1 cellular context compared by ENCODE assay signal in the genomic region with DNA sequence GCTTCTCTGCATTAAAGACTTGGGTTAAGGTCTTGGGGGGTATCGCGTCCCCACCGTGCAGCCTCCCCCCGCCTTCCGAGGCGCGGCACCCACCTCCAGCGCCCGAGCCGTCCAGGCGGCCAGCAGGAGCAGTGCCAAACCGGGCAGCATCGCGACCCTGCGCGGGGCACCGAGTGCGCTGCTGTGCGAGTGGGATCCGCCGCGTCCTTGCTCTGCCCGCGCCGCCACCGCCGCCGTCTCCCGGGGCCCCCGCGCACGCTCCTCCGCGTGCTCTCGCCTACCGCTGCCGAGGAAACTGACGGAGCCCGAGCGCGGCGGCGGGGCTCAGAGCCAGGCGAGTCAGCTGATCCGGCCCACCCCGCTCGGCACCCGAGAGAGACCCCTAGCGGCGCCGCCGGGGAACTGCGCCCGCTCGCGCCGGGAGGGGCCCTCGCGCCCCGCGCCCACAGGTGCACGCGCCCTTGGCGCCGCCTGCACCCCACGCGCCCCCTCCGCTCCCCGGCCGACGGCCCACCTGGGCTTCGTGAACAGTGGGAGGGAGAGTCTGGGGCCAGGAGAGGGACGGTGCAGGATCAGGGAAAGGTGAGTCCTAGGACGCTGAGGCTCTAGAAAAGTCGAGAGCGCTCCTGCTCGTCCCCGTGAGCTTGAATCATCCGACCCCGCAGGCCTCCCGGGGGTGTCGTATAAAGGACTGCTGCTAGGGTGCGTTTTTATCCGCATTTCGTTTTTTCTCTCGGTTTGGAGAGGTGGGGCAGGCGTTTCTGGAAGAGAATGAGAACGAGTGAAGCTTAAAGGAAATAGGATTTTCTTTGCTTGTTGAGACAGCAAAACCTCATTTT.
TF ChIP-seq lines count a peak whose summit lies in the region.

TSS of gene APP (minus strand) at position 300 of the 839 bp plus-strand sequence. CDS start at position 150, 150 bp downstream.

TF ChIP-seq in HepG2, 621 proteins besides CTCF, POLR2A, EP300 and RAD21 (continued from another document and continues in another):
- TF ChIP-seq ZSCAN21 (CRISPR knock-in tag; IDR thresholded peaks at IDR 0.05; ENCODE audit: borderline replicate concordance) (peak; percentile 76; the same call in 1 of the 2 replicates), GMEB2 (CRISPR knock-in tag; IDR thresholded peaks at IDR 0.05; ENCODE audit: low read depth) (no peak), ZNF790 (CRISPR knock-in tag; IDR thresholded peaks at IDR 0.05; ENCODE audit: borderline replicate concordance) (peak; percentile 40; the same call in 1 of the 2 replicates), MXD4 (CRISPR knock-in tag; IDR thresholded peaks at IDR 0.05) (0 out of 2 replicates have a peak, but pooled peaks have one; percentile 46), ZNF557 (CRISPR knock-in tag; IDR thresholded peaks at IDR 0.05) (no peak), MIER2 (CRISPR knock-in tag; IDR thresholded peaks at IDR 0.05) (no peak), FOXA3 (CRISPR knock-in tag; IDR thresholded peaks at IDR 0.05) (0 out of 2 replicates have a peak, but pooled peaks have one; percentile 18), PHF5A (CRISPR knock-in tag; IDR thresholded peaks at IDR 0.05; ENCODE audit: low read depth, unreplicated experiment) (no peak), AGO2 (optimal IDR thresholded peaks at IDR 0.05; ENCODE audit: low read depth, low read length) (no peak), MED1 (CRISPR knock-in tag; IDR thresholded peaks at IDR 0.05) (0 out of 2 replicates have a peak, but pooled peaks have one; percentile 44), POGK (CRISPR knock-in tag; conservative IDR thresholded peaks at IDR 0.05) (peak; percentile 66; the same call in 1 of the 2 replicates), SAP130 (CRISPR knock-in tag; IDR thresholded peaks at IDR 0.05; ENCODE audit: low read depth) (peak; percentile 74), YY1 (IDR thresholded peaks at IDR 0.05; ENCODE audit: insufficient read depth, insufficient replicate concordance, low read depth, low read length) (peak; percentile 33), KDM2A (CRISPR knock-in tag; IDR thresholded peaks at IDR 0.05; ENCODE audit: borderline replicate concordance, low read depth) (peak; percentile 79; the same call in 1 of the 2 replicates), NAIF1 (CRISPR knock-in tag; IDR thresholded peaks at IDR 0.05; ENCODE audit: borderline replicate concordance) (no peak), KLF12 (CRISPR knock-in tag; IDR thresholded peaks at IDR 0.05; ENCODE audit: borderline replicate concordance) (no peak), ZNF713 (CRISPR knock-in tag; IDR thresholded peaks at IDR 0.05) (0 out of 2 replicates have a peak, but pooled peaks have one; percentile 64), ATF3 (CRISPR knock-in tag; IDR thresholded peaks at IDR 0.05) (peak; percentile 21; the same call in 1 of the 2 replicates), IKZF5 (CRISPR knock-in tag; IDR thresholded peaks at IDR 0.05) (0 out of 2 replicates have a peak, but pooled peaks have one; percentile 18), GTF2F1 (IDR thresholded peaks at IDR 0.05; ENCODE audit: low read length) (no peak), MED8 (CRISPR knock-in tag; IDR thresholded peaks at IDR 0.05; ENCODE audit: insufficient replicate concordance) (peak; percentile 39), CCAR2 (optimal IDR thresholded peaks at IDR 0.05; ENCODE audit: low read depth, low read length) (no peak), NR2C2 (CRISPR knock-in tag; IDR thresholded peaks at IDR 0.05; ENCODE audit: borderline replicate concordance) (peak; percentile 32; the same call in 1 of the 2 replicates), GATAD1 (CRISPR knock-in tag; IDR thresholded peaks at IDR 0.05) (0 out of 2 replicates have a peak, but pooled peaks have one; percentile 19), NONO (IDR thresholded peaks at IDR 0.05) (no peak), NONO (CRISPR knock-in tag; conservative IDR thresholded peaks at IDR 0.05) (peak; percentile 66; the same call in 1 of the 2 replicates), YEATS4 (CRISPR knock-in tag; IDR thresholded peaks at IDR 0.05; ENCODE audit: borderline replicate concordance) (peak; percentile 75), U2AF1 (optimal IDR thresholded peaks at IDR 0.05; ENCODE audit: low read depth, low read length) (no peak), RBM22 (optimal IDR thresholded peaks at IDR 0.05; ENCODE audit: low read length) (no peak), ZNF451 (CRISPR knock-in tag; IDR thresholded peaks at IDR 0.05) (peak; percentile 60; the same call in 1 of the 2 replicates), ZNF30 (CRISPR knock-in tag; IDR thresholded peaks at IDR 0.05) (no peak), JUND (CRISPR knock-in tag; IDR thresholded peaks at IDR 0.05) (no peak), JUN (CRISPR knock-in tag; IDR thresholded peaks at IDR 0.05) (no peak), SALL1 (CRISPR knock-in tag; IDR thresholded peaks at IDR 0.05) (peak; percentile 76), ZBTB7B (CRISPR knock-in tag; IDR thresholded peaks at IDR 0.05) (peak; percentile 52; the same call in 1 of the 2 replicates), ZBTB42 (CRISPR knock-in tag; IDR thresholded peaks at IDR 0.05) (no peak), ZNF672 (CRISPR knock-in tag; IDR thresholded peaks at IDR 0.05) (no peak), ZNF597 (CRISPR knock-in tag; IDR thresholded peaks at IDR 0.05) (no peak)
- TF ChIP-seq, protein P1, sequence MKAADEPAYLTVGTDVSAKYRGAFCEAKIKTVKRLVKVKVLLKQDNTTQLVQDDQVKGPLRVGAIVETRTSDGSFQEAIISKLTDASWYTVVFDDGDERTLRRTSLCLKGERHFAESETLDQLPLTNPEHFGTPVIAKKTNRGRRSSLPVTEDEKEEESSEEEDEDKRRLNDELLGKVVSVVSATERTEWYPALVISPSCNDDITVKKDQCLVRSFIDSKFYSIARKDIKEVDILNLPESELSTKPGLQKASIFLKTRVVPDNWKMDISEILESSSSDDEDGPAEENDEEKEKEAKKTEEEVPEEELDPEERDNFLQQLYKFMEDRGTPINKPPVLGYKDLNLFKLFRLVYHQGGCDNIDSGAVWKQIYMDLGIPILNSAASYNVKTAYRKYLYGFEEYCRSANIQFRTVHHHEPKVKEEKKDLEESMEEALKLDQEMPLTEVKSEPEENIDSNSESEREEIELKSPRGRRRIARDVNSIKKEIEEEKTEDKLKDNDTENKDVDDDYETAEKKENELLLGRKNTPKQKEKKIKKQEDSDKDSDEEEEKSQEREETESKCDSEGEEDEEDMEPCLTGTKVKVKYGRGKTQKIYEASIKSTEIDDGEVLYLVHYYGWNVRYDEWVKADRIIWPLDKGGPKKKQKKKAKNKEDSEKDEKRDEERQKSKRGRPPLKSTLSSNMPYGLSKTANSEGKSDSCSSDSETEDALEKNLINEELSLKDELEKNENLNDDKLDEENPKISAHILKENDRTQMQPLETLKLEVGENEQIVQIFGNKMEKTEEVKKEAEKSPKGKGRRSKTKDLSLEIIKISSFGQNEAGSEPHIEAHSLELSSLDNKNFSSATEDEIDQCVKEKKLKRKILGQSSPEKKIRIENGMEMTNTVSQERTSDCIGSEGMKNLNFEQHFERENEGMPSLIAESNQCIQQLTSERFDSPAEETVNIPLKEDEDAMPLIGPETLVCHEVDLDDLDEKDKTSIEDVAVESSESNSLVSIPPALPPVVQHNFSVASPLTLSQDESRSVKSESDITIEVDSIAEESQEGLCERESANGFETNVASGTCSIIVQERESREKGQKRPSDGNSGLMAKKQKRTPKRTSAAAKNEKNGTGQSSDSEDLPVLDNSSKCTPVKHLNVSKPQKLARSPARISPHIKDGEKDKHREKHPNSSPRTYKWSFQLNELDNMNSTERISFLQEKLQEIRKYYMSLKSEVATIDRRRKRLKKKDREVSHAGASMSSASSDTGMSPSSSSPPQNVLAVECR (CRISPR knock-in tag; IDR thresholded peaks at IDR 0.05; ENCODE audit: borderline replicate concordance): peak; percentile 72; the same call in 1 of the 2 replicates
- TF ChIP-seq, protein P2, sequence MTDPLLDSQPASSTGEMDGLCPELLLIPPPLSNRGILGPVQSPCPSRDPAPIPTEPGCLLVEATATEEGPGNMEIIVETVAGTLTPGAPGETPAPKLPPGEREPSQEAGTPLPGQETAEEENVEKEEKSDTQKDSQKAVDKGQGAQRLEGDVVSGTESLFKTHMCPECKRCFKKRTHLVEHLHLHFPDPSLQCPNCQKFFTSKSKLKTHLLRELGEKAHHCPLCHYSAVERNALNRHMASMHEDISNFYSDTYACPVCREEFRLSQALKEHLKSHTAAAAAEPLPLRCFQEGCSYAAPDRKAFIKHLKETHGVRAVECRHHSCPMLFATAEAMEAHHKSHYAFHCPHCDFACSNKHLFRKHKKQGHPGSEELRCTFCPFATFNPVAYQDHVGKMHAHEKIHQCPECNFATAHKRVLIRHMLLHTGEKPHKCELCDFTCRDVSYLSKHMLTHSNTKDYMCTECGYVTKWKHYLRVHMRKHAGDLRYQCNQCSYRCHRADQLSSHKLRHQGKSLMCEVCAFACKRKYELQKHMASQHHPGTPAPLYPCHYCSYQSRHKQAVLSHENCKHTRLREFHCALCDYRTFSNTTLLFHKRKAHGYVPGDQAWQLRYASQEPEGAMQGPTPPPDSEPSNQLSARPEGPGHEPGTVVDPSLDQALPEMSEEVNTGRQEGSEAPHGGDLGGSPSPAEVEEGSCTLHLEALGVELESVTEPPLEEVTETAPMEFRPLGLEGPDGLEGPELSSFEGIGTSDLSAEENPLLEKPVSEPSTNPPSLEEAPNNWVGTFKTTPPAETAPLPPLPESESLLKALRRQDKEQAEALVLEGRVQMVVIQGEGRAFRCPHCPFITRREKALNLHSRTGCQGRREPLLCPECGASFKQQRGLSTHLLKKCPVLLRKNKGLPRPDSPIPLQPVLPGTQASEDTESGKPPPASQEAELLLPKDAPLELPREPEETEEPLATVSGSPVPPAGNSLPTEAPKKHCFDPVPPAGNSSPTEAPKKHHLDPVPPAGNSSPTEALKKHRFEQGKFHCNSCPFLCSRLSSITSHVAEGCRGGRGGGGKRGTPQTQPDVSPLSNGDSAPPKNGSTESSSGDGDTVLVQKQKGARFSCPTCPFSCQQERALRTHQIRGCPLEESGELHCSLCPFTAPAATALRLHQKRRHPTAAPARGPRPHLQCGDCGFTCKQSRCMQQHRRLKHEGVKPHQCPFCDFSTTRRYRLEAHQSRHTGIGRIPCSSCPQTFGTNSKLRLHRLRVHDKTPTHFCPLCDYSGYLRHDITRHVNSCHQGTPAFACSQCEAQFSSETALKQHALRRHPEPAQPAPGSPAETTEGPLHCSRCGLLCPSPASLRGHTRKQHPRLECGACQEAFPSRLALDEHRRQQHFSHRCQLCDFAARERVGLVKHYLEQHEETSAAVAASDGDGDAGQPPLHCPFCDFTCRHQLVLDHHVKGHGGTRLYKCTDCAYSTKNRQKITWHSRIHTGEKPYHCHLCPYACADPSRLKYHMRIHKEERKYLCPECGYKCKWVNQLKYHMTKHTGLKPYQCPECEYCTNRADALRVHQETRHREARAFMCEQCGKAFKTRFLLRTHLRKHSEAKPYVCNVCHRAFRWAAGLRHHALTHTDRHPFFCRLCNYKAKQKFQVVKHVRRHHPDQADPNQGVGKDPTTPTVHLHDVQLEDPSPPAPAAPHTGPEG (CRISPR knock-in tag; IDR thresholded peaks at IDR 0.05): peak; percentile 69
- TF ChIP-seq, protein P3, sequence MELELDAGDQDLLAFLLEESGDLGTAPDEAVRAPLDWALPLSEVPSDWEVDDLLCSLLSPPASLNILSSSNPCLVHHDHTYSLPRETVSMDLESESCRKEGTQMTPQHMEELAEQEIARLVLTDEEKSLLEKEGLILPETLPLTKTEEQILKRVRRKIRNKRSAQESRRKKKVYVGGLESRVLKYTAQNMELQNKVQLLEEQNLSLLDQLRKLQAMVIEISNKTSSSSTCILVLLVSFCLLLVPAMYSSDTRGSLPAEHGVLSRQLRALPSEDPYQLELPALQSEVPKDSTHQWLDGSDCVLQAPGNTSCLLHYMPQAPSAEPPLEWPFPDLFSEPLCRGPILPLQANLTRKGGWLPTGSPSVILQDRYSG (CRISPR knock-in tag; IDR thresholded peaks at IDR 0.05): 0 out of 2 replicates have a peak, but pooled peaks have one; percentile 56
